ENCODE assay signal across 8 cellular contexts in the genomic region with DNA sequence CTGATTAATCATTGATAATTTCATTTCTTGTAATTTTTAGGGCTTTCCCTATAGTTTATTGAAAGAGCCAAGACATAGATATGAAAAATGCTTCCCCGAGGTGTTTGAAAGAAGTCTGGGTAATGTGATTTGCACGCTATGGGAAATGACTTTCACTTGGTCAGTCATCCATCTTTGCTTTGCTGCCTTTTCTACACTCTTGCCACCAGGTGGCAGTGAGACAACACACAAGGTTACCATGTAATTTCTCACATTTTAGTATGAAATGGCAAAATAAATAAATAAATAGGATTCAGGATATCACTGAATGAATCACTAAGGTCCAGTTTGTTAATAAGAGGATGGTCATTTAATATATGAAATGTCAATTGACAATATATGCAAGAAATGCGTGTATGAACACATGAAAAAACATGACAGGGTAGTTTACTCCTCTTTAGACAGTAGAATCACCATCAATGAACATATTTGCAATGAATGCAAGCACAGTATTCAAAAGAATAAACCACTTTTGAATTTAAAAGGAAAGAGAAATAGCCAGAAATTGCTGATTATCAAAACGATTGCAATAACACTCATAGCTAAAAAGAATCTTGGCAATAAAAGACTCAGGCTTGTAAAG. TPM values are rescaled to one million over a fixed set of nuclear protein-coding genes. Genes with fewer than 3 reads are reported as not detected.
DNase-seq lines count a peak whose midpoint lies in the region; ATAC-seq and TF ChIP-seq lines count a peak whose summit lies in the region.

No MANE protein-coding gene starts in this region.

- peak; percentile 86 for TF ChIP-seq CTCF in DND-41 (IDR thresholded peaks at IDR 0.05; ENCODE audit: borderline replicate concordance, extremely low read depth, low read length, poor library complexity, severe bottlenecking)
- peak; percentile 32 for TF ChIP-seq CTCF in WI38 (IDR thresholded peaks at IDR 0.05; ENCODE audit: low read depth, low read length)
- TF ChIP-seq CTCF in upper lobe of left lung (IDR thresholded peaks at IDR 0.05) = peak in 5 of 6 experiments; percentile 22 to 58 (median 46)

- H3K4me3 ChIP-seq in DND-41 (ENCODE audit: low read depth in 1 of 2, low read length in 2 of 2) (no peak overlapping the region), WI38 (ENCODE audit: low read depth, low read length) (no peak overlapping the region), upper lobe of left lung (no peak overlapping the region)

- H3K27ac ChIP-seq in DND-41 (ENCODE audit: low read length) (no peak overlapping the region), upper lobe of left lung (no peak overlapping the region)

- WGBS in upper lobe of left lung, 2 donors = 28 to 31% methylated on average over 4 of the region's 4 CpGs

- H3K36me3 ChIP-seq in DND-41 (ENCODE audit: insufficient read depth, low read length) (no peaks in the 10 kb centered on the region), upper lobe of left lung (no peaks in the 10 kb centered on the region)

- ATAC-seq in DND-41 (ENCODE audit: insufficient read depth, low read depth) (peak; percentile 76), GM19035 (IDR thresholded peaks at IDR 0.05; ENCODE audit: unreplicated experiment) (peak; percentile 92), HG03060 (IDR thresholded peaks at IDR 0.05; ENCODE audit: low read depth, unreplicated experiment) (peak; percentile 87), upper lobe of left lung (ENCODE audit: low FRiP score in 2 of 2) (peak in 1 of 2 donors; percentile 66)

- H3K4me1 ChIP-seq in DND-41 (ENCODE audit: insufficient read depth, low read length) (no peaks in the 10 kb centered on the region), upper lobe of left lung (no peaks in the 10 kb centered on the region)

- no peaks in the 10 kb centered on the region for H3K9me3 ChIP-seq in DND-41 (ENCODE audit: insufficient read depth, low read length, severe bottlenecking)
- H3K9me3 ChIP-seq in upper lobe of left lung = no peaks in the 10 kb centered on the region

- no peaks in the 10 kb centered on the region for H4K20me1 ChIP-seq in DND-41 (ENCODE audit: insufficient read depth, low read length)

- no peaks in the 10 kb centered on the region for H3K79me2 ChIP-seq in DND-41 (ENCODE audit: insufficient read depth, low read length)

- TF ChIP-seq POLR2A in upper lobe of left lung (IDR thresholded peaks at IDR 0.05) = no peak

- H3K9ac ChIP-seq in DND-41 (ENCODE audit: low read depth, low read length) = no peak overlapping the region

- TF ChIP-seq EP300 in upper lobe of left lung (IDR thresholded peaks at IDR 0.05) = no peak

- no peak overlapping the region for H2AFZ ChIP-seq in DND-41 (ENCODE audit: low read depth, low read length)

- H3K27me3 ChIP-seq in DND-41 (ENCODE audit: insufficient read depth, low read length, poor library complexity) (no peaks in the 10 kb centered on the region), upper lobe of left lung (no peaks in the 10 kb centered on the region)

- no peak overlapping the region for H3K4me2 ChIP-seq in DND-41 (ENCODE audit: insufficient read depth, low read length)

- DNase-seq in DND-41 (peak; percentile 22), NCI-H1930 (lab: John Stamatoyannopoulos, UW) (peak; percentile 43 to 51), iPS DF 19.7 (ENCODE audit: low read depth, low spot score) (peak; percentile 3), upper lobe of left lung (no peak)
- no peak for DNase-seq in activated CD4-positive, CD25-positive, alpha-beta regulatory T cell treated with anti-CD3 and anti-CD28 coated beads, Interleukin-2, amount 50 U/mL, for 72 hours

RNA-seq across cellular contexts. Expression of gene KCNH7, which starts 52.2 kb away (rescaled TPM):
- total RNA-seq in upper lobe of left lung = 1 to 10 TPM in 1 of 6 donors, under 1 TPM in 1, not detected in 4; 0.07 to 1.0 TPM

Comparison
In these comparisons a context has a peak if more than half of its experiments do, and no peak if none do; other contexts are left out.
1. DNase-seq: peak in DND-41 (single experiment), NCI-H1930 (2 of 2) and iPS DF 19.7 (single experiment); none in upper lobe of left lung (0 of 2) and activated CD4-positive, CD25-positive, alpha-beta regulatory T cell treated with anti-CD3 and anti-CD28 coated beads, Interleukin-2, amount 50 U/mL, for 72 hours (single experiment).
2. CTCF ChIP-seq: peak in every context shown above with its lines; median percentile 86 in DND-41; 46 in upper lobe of left lung; 32 in WI38.